Comparison of ENCODE assay signal across 7 cellular contexts in the genomic region with DNA sequence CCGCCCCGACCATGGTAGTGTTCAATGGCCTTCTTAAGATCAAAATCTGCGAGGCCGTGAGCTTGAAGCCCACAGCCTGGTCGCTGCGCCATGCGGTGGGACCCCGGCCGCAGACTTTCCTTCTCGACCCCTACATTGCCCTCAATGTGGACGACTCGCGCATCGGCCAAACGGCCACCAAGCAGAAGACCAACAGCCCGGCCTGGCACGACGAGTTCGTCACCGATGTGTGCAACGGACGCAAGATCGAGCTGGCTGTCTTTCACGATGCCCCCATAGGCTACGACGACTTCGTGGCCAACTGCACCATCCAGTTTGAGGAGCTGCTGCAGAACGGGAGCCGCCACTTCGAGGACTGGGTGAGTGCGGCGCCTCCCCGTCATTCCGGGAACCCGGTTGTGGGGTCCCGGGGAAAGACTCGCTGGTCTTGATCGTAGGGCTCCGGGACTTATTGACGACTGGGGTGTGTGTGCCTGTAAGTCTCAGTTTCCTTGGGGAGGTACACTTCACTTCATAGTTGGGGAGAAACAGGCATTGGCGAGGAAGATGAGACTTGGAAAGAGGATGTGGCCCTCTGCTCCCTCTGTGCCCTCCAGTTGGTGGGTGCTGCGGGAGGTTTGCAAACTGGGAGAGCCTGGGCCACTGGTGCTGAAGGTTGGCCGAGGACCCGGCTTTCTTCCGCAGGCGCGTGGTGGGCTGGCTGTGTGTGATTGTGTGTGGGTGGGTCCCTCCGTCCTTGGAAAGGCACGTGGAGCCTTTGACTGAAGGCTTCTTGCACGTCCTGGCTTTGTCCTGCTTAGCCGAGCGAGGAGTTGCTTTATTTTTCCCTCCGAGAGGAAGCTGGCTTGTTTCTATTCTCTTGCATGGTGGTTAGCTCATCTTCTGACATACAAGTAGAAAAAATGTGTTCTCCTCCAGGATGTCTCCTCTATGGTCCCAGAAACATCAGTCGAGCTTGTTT. TPM values are rescaled to one million over a fixed set of nuclear protein-coding genes. Genes with fewer than 3 reads are reported as not detected.
DNase-seq lines count a peak whose midpoint lies in the region; ATAC-seq and TF ChIP-seq lines count a peak whose summit lies in the region.

No MANE protein-coding gene starts in this region.

- TF ChIP-seq POLR2A in heart left ventricle (IDR thresholded peaks at IDR 0.05) = no peak

- no peak overlapping the region for H3K23ac ChIP-seq in trophoblast cell (ENCODE audit: low read length)

- H3K27me3 ChIP-seq in heart left ventricle (no peaks in the 10 kb centered on the region), trophoblast cell (ENCODE audit: insufficient read depth, low read length) (peaks cover 9% of the 10 kb centered on the region)

- H3K14ac ChIP-seq in trophoblast cell (ENCODE audit: low read length) = no peak overlapping the region

- no peak for ATAC-seq in activated naive CD4-positive, alpha-beta T cell treated with anti-CD3 and anti-CD28 coated beads, Interleukin-2, amount 50 U/mL, for 72 hours
- ATAC-seq in heart left ventricle = peak in 2 of 4 donors; percentile 3 to 25
- no peak for ATAC-seq in GM19023 (IDR thresholded peaks at IDR 0.05; ENCODE audit: unreplicated experiment)

- H2BK120ac ChIP-seq in trophoblast cell (ENCODE audit: insufficient read depth, low read length, poor library complexity) = no peak overlapping the region

- H3K4me3 ChIP-seq in heart left ventricle (peak overlapping the region; percentile 54 to 95 (median 84)), trophoblast cell (ENCODE audit: low read depth, low read length) (peak overlapping the region; percentile 81)

- H3K9me3 Mint-ChIP-seq in activated naive CD4-positive, alpha-beta T cell treated with anti-CD3 and anti-CD28 coated beads, Interleukin-2, amount 50 U/mL, for 72 hours = no peaks in the 10 kb centered on the region

- no peak for TF ChIP-seq CTCF in heart left ventricle (IDR thresholded peaks at IDR 0.05)

- peaks cover 7 to 20% of the 10 kb centered on the region in 2 donors for H3K36me3 Mint-ChIP-seq in activated naive CD4-positive, alpha-beta T cell treated with anti-CD3 and anti-CD28 coated beads, Interleukin-2, amount 50 U/mL, for 72 hours

- H3K36me3 ChIP-seq in heart left ventricle (no peaks in the 10 kb centered on the region), trophoblast cell (ENCODE audit: control insufficient read depth in 1 of 2, insufficient read depth in 2 of 2, low read length in 2 of 2) (no peaks in the 10 kb centered on the region)

- H2AFZ ChIP-seq in trophoblast cell (ENCODE audit: insufficient read depth, low read length, poor library complexity) = peak overlapping the region; percentile 26

- no peaks in the 10 kb centered on the region for H3K79me2 ChIP-seq in trophoblast cell (ENCODE audit: control insufficient read depth, insufficient read depth, low read length, poor library complexity)

- H4K8ac ChIP-seq in trophoblast cell (ENCODE audit: low read depth, low read length) = no peak overlapping the region

- H3K9me3 ChIP-seq in heart left ventricle = no peaks in the 10 kb centered on the region
- H3K9me3 ChIP-seq in trophoblast cell (ENCODE audit: insufficient read depth, low read depth, low read length) = no peaks in the 10 kb centered on the region

- no peak overlapping the region for H2BK12ac ChIP-seq in trophoblast cell (ENCODE audit: low read length)

- peaks cover 12% of the 10 kb centered on the region for H3K79me1 ChIP-seq in trophoblast cell (ENCODE audit: low read length)

- peak overlapping the region; percentile 99 for H3K4me2 ChIP-seq in trophoblast cell (ENCODE audit: low read length)

- peak overlapping the region; percentile 54 for H3K9ac ChIP-seq in trophoblast cell (ENCODE audit: low read length)

- H3K4ac ChIP-seq in trophoblast cell (ENCODE audit: low read depth, low read length) = no peak overlapping the region

- H2AK5ac ChIP-seq in trophoblast cell (ENCODE audit: low read length) = no peak overlapping the region

- peak; percentile 34 for DNase-seq in GM19238 (ENCODE audit: insufficient read length, low spot score)
- DNase-seq in OCI-M1 (lab: John Stamatoyannopoulos, UW) = peak; percentile 6
- peak in 1 of 2 donors; percentile 17 for DNase-seq in activated naive CD4-positive, alpha-beta T cell treated with anti-CD3 and anti-CD28 coated beads, Interleukin-2, amount 50 U/mL, for 72 hours (ENCODE audit: low spot score in 2 of 2)
- peak; percentile 54 to 74 (median 61) for DNase-seq in heart left ventricle
- peak in 1 of 2 donors; percentile 46 for DNase-seq in trophoblast cell
- no peak for DNase-seq in NCI-H82 (lab: John Stamatoyannopoulos, UW)

- H3K27ac ChIP-seq in heart left ventricle (peak overlapping the region; percentile 97 to 100 (median 100)), trophoblast cell (ENCODE audit: low read depth, low read length) (no peak overlapping the region)

- no peak overlapping the region for H4K91ac ChIP-seq in trophoblast cell (ENCODE audit: low read depth, low read length)

- H4K12ac ChIP-seq in trophoblast cell (ENCODE audit: low read depth, low read length) = no peak overlapping the region

- H3K18ac ChIP-seq in trophoblast cell (ENCODE audit: low read length) = no peak overlapping the region

- H3K4me1 ChIP-seq in heart left ventricle (peaks cover 4 to 43% (median 34%) of the 10 kb centered on the region in 12 donors), trophoblast cell (ENCODE audit: control insufficient read depth in 1 of 2, insufficient read depth in 2 of 2, low read length in 2 of 2) (peaks cover 7 to 14% of the 10 kb centered on the region in 2 experiments)

- intact Hi-C loops in heart left ventricle (cut with DNase I) = loop anchor here in 3 of 10 donors (5.0 kb wide), 4 partner anchors 55 to 230 kb away; no protein-coding TSS in a partner anchor

- no peak overlapping the region for H2BK5ac ChIP-seq in trophoblast cell (ENCODE audit: low read depth, low read length, poor library complexity)

- peak overlapping the region; percentile 67 to 93 for H3K27ac Mint-ChIP-seq in activated naive CD4-positive, alpha-beta T cell treated with anti-CD3 and anti-CD28 coated beads, Interleukin-2, amount 50 U/mL, for 72 hours

- 1 to 2% (median 2%) methylated on average over 45 to 54 of the region's 54 CpGs for WGBS in heart left ventricle, 4 donors
- no CpG with 5 or more reads among the region's 54 CpGs for WGBS in trophoblast cell (ENCODE audit: extremely low coverage, insufficient coverage, insufficient read length)

RNA-seq across cellular contexts. Expression of a gene that starts 0.9 kb away (rescaled TPM):
- total RNA-seq in activated naive CD4-positive, alpha-beta T cell treated with anti-CD3 and anti-CD28 coated beads, Interleukin-2, amount 50 U/mL, for 72 hours = 10 to 100 TPM; 10.4 to 13.8 TPM
- total RNA-seq in heart left ventricle = 10 to 100 TPM in 8 of 9 donors, 1 to 10 TPM in 1; 7.8 to 22.3 (median 16.4) TPM
- 10 to 100 TPM in 1 of 2 donors, 1 to 10 TPM in 1; 4.1 to 16.1 TPM for polyA plus RNA-seq in heart left ventricle
- polyA plus RNA-seq in trophoblast cell (2013) = 5.3 and 6.0 TPM in 2 replicates

RNA-seq across cellular contexts. Expression of a gene that starts 41.3 kb away (rescaled TPM):
- 10 to 100 TPM; 18.1 to 20.4 TPM for total RNA-seq in activated naive CD4-positive, alpha-beta T cell treated with anti-CD3 and anti-CD28 coated beads, Interleukin-2, amount 50 U/mL, for 72 hours
- total RNA-seq in heart left ventricle = 10 to 100 TPM in 6 of 9 donors, 1 to 10 TPM in 3; 4.6 to 16.9 (median 11.2) TPM
- polyA plus RNA-seq in heart left ventricle = 1 to 10 TPM; 3.0 to 3.8 TPM
- 9.2 and 9.6 TPM in 2 replicates for polyA plus RNA-seq in trophoblast cell (2013)
